28 cellular contexts compared by ENCODE assay signal in genomic region chr22:44739024-44739423, GRCh38. TPM values are rescaled to one million over a fixed set of nuclear protein-coding genes. Genes with fewer than 3 reads are reported as not detected.
"Had no signal": no experiment of that assay in that cellular context is flagged by ENCODE, and none has a peak within 500 bp of the region (broad histone marks: within the 10 kb centered on the region; RNA-seq: fewer than 3 reads in every experiment).

No MANE protein-coding gene starts in this region.

- H3K4me1 ChIP-seq: sigmoid colon had no signal

- H3K36me3 ChIP-seq: left ventricle myocardium inferior, sigmoid colon, upper lobe of left lung, WERI-Rb-1 had no signal

- H3K9me3 Mint-ChIP-seq: natural killer cell treated with Interleukin-12 subunit alpha and Interleukin-12 subunit beta and Interleukin-15 and Interleukin-18, amount 100 ng/mL, for 72 hours; stimulated activated memory B cell treated with anti-CD40 and anti-IgM and Interleukin-4, amounts not matched to agents 10 μg/mL and 1 μg/mL and 100 μg/mL, for 72 hours; stimulated activated naive CD8-positive, alpha-beta T cell treated with anti-CD3 and anti-CD28 coated beads, Interleukin-15, amount 100 ng/mL, for 72 hours had no signal

- H3K4me3 ChIP-seq: body of pancreas, left ventricle myocardium inferior, lung, mucosa of descending colon, sigmoid colon, upper lobe of left lung had no signal

- H3K9me3 ChIP-seq: body of pancreas, left ventricle myocardium inferior, mucosa of descending colon, sigmoid colon, upper lobe of left lung had no signal

- H3K27me3 ChIP-seq: body of pancreas, upper lobe of left lung had no signal

- FAIRE-seq: colon, endometrium, frontal cortex, small intestine had no signal

- H3K36me3 Mint-ChIP-seq: activated naive CD8-positive, alpha-beta T cell; natural killer cell treated with Interleukin-12 subunit alpha and Interleukin-12 subunit beta and Interleukin-15 and Interleukin-18, amount 100 ng/mL, for 72 hours had no signal

- H3K4me3 Mint-ChIP-seq: activated naive CD8-positive, alpha-beta T cell; natural killer cell treated with Interleukin-12 subunit alpha and Interleukin-12 subunit beta and Interleukin-15 and Interleukin-18, amount 100 ng/mL, for 72 hours; stimulated activated memory B cell treated with anti-CD40 and anti-IgM and Interleukin-4, amounts not matched to agents 10 μg/mL and 1 μg/mL and 100 μg/mL, for 72 hours; stimulated activated naive CD8-positive, alpha-beta T cell treated with anti-CD3 and anti-CD28 coated beads, Interleukin-15, amount 100 ng/mL, for 72 hours had no signal

- H3K27me3 Mint-ChIP-seq: activated naive CD8-positive, alpha-beta T cell; natural killer cell treated with Interleukin-12 subunit alpha and Interleukin-12 subunit beta and Interleukin-15 and Interleukin-18, amount 100 ng/mL, for 72 hours; stimulated activated naive CD8-positive, alpha-beta T cell treated with anti-CD3 and anti-CD28 coated beads, Interleukin-15, amount 100 ng/mL, for 72 hours had no signal

- DNase-seq: activated CD4-positive, alpha-beta T cell treated with anti-CD3 and anti-CD28 coated beads for 48 hours; activated CD4-positive, alpha-beta T cell treated with anti-CD3 and anti-CD28 coated beads, Interleukin-2, amount 50 U/mL, for 48 hours; activated CD8-positive, alpha-beta memory T cell treated with anti-CD3 and anti-CD28 coated beads for 24 hours; activated effector memory CD4-positive, alpha-beta T cell treated with Interleukin-2 at 50 U/mL for 16 hours; activated naive CD4-positive, alpha-beta T cell treated with Interleukin-2 at 50 U/mL for 16 hours; anterior cingulate cortex; dermis blood vessel endothelial cell; effector CD8-positive, alpha-beta T cell; left ventricle myocardium inferior; sigmoid colon; stimulated activated CD4-positive, alpha-beta T cell treated with anti-CD3 and anti-CD28 coated beads, Interleukin-4, amount 100 ng/mL, for 24 hours; stimulated activated naive CD8-positive, alpha-beta T cell treated with anti-CD3 and anti-CD28 coated beads, Interleukin-15, amount 100 ng/mL, for 72 hours; substantia nigra; T1000; WERI-Rb-1 had no signal

- ATAC-seq: activated CD4-positive, CD25-positive, alpha-beta regulatory T cell treated with anti-CD3 and anti-CD28 coated beads, Interleukin-2, amount 50 U/mL, for 24 hours; body of pancreas; natural killer cell treated with Interleukin-12 subunit alpha and Interleukin-12 subunit beta and Interleukin-15 and Interleukin-18, amount 100 ng/mL, for 72 hours; stimulated activated memory B cell treated with anti-CD40 and anti-IgM and Interleukin-4, amounts not matched to agents 10 μg/mL and 1 μg/mL and 100 μg/mL, for 72 hours; stimulated activated naive CD8-positive, alpha-beta T cell treated with anti-CD3 and anti-CD28 coated beads, Interleukin-15, amount 100 ng/mL, for 72 hours had no signal

- H3K27ac Mint-ChIP-seq: activated naive CD8-positive, alpha-beta T cell; natural killer cell treated with Interleukin-12 subunit alpha and Interleukin-12 subunit beta and Interleukin-15 and Interleukin-18, amount 100 ng/mL, for 72 hours; stimulated activated memory B cell treated with anti-CD40 and anti-IgM and Interleukin-4, amounts not matched to agents 10 μg/mL and 1 μg/mL and 100 μg/mL, for 72 hours had no signal

- H3K27ac ChIP-seq: body of pancreas, epithelial cell of prostate, left ventricle myocardium inferior, sigmoid colon, upper lobe of left lung, WERI-Rb-1 had no signal

RNA-seq across cellular contexts. Expression of gene ARHGAP8, which starts 13.4 kb away (rescaled TPM):
- total RNA-seq: dermis blood vessel endothelial cell, left ventricle myocardium inferior had no signal
